Comparison of ENCODE assay signal across 8 cellular contexts in genomic region chr1:112396668-112397025, GRCh38. TPM values are rescaled to one million over a fixed set of nuclear protein-coding genes. Genes with fewer than 3 reads are reported as not detected.
DNase-seq lines count a peak whose midpoint lies in the region; ATAC-seq, FAIRE-seq and TF ChIP-seq lines count a peak whose summit lies in the region.

No MANE protein-coding gene starts in this region.

- WGBS in GM12878 (ENCODE audit: insufficient coverage, insufficient replicate concordance, low lambda C conversion rate, missing lambda C conversion rate) = 0% methylated on average over 9 of the region's 9 CpGs
- WGBS in lower leg skin, 2 donors = 0% methylated on average over 9 of the region's 9 CpGs

- TF ChIP-seq CTCF in GM12878 (IDR thresholded peaks at IDR 0.05 in 2 of 3, conservative IDR thresholded peaks at IDR 0.05 in 1 of 3; ENCODE audit: control insufficient read depth in 2 of 3, extremely low read depth in 1 of 3, insufficient read depth in 1 of 3, low read depth in 3 of 3, low read length in 3 of 3) = no peak
- TF ChIP-seq CTCF in lower leg skin (IDR thresholded peaks at IDR 0.05) = no peak
- no peak for TF ChIP-seq CTCF in upper lobe of right lung (IDR thresholded peaks at IDR 0.05)

- RAD21 ChIA-PET in GM12878 (lab: Charles Lee; ENCODE audit: unreplicated experiment) = interaction anchor here (1.6 to 5.2 kb wide), 6 partner anchors 70 to 319 kb away, joined by 3 to 46 read pairs (median 7); partner anchors contain the start of genes MOV10, PPM1J and RHOC

- no peaks in the 10 kb centered on the region for H3K36me3 ChIP-seq in BLaER1
- no peaks in the 10 kb centered on the region for H3K36me3 ChIP-seq in GM12878 (ENCODE audit: control insufficient read depth in 2 of 2, insufficient read depth in 2 of 2, low read length in 1 of 2)
- H3K36me3 ChIP-seq in upper lobe of right lung = no peaks in the 10 kb centered on the region

- DNase-seq in HT1080 (ENCODE audit: low read depth) (peak; percentile 41), GM12878 (ENCODE audit: low read depth, low spot score) (no peak), lower leg skin (ENCODE audit: low spot score in 2 of 2) (no peak), upper lobe of right lung (no peak), SW 1271 (lab: John Stamatoyannopoulos, UW) (no peak)

- H3K9ac ChIP-seq in BLaER1 (peak overlapping the region; percentile 78), GM12878 (ENCODE audit: control insufficient read depth, insufficient read depth, low read length) (peak overlapping the region; percentile 87)

- POLR2A ChIA-PET in GM12878 (lab: Charles Lee) = interaction anchor here (0.6 to 3.2 kb wide), 8 partner anchors 11 to 318 kb away, joined by 4 to 22 read pairs (median 6); partner anchors contain the start of genes CAPZA1, PPM1J and ST7L

- TF ChIP-seq EP300 in GM12878 (IDR thresholded peaks at IDR 0.05; ENCODE audit: borderline replicate concordance in 1 of 2, control insufficient read depth in 1 of 2, low read depth in 2 of 2, low read length in 2 of 2) = no peak

- no peaks in the 10 kb centered on the region for H3K9me3 ChIP-seq in BLaER1
- no peaks in the 10 kb centered on the region for H3K9me3 ChIP-seq in GM12878 (replicated peaks; ENCODE audit: control insufficient read depth, insufficient read depth, low read length)
- H3K9me3 ChIP-seq in upper lobe of right lung = no peaks in the 10 kb centered on the region

- ATAC-seq in GM12878 (no peak), upper lobe of right lung (no peak), GM18858 (IDR thresholded peaks at IDR 0.05; ENCODE audit: unreplicated experiment) (no peak), HG03039 (IDR thresholded peaks at IDR 0.05; ENCODE audit: unreplicated experiment) (no peak)

- intact Hi-C loops in GM12878 (cut with micrococcal nuclease; ENCODE audit: unreplicated experiment) = no loop called here
- intact Hi-C loops in lower leg skin (cut with DNase I; ENCODE audit: low total_unique reads) = loop anchor here (10.0 kb wide), 1 partner anchor 218 kb away; the partner anchor contains the start of genes CAPZA1 and ST7L
- intact Hi-C loops in upper lobe of right lung (cut with DNase I) = no loop called here

- H3K27me3 ChIP-seq in BLaER1 (no peaks in the 10 kb centered on the region), GM12878 (replicated peaks in 1 of 2; ENCODE audit: control insufficient read depth in 2 of 2, insufficient read depth in 2 of 2, low read length in 1 of 2) (no peaks in the 10 kb centered on the region), upper lobe of right lung (no peaks in the 10 kb centered on the region)

- H3K4me3 ChIP-seq in BLaER1 (peak overlapping the region; percentile 97), GM12878 (peak overlapping the region; percentile 97), lower leg skin (ENCODE audit: low read depth, poor library complexity, severe bottlenecking) (peak overlapping the region; percentile 84), upper lobe of right lung (peak overlapping the region; percentile 91)

- SMC1A ChIA-PET in GM12878 (lab: Charles Lee; ENCODE audit: uncharacterized antibody, unreplicated experiment) = interaction anchor here (1.0 to 1.8 kb wide), 6 partner anchors 9 to 308 kb away, joined by 4 to 6 read pairs (median 5); no protein-coding TSS in a partner anchor

- H4K20me1 ChIP-seq in BLaER1 = peaks cover 17% of the 10 kb centered on the region; the same call in 1 of the 2 replicates
- H4K20me1 ChIP-seq in GM12878 (ENCODE audit: control insufficient read depth, insufficient read depth) = no peaks in the 10 kb centered on the region

- H3K4me2 ChIP-seq in BLaER1 (peak overlapping the region; percentile 91), GM12878 (ENCODE audit: control insufficient read depth, insufficient read depth) (peak overlapping the region; percentile 56)

- BruUV-seq in GM12878 (replicated peaks; lab: Mats Ljungman, UMichigan) = no TSS peak

- H3K4me1 ChIP-seq in BLaER1 (peaks cover 44% of the 10 kb centered on the region), GM12878 (ENCODE audit: control insufficient read depth, insufficient read depth, low read length) (peaks cover 18% of the 10 kb centered on the region), upper lobe of right lung (peaks cover 20% of the 10 kb centered on the region)

- CTCF ChIA-PET in GM12878 (lab: Yijun Ruan, JAX) = interaction anchor here (0.8 to 14.4 kb wide), 6 partner anchors 37 to 311 kb away, joined by 3 to 330 read pairs (median 13); partner anchors contain the start of genes CAPZA1 and ST7L

- peaks cover 52% of the 10 kb centered on the region for H3K79me2 ChIP-seq in GM12878 (ENCODE audit: control insufficient read depth, insufficient read depth, low read length)

- H2AFZ ChIP-seq in GM12878 (ENCODE audit: control insufficient read depth, low read depth, low read length) = peak overlapping the region; percentile 91

- peak; percentile 18 for FAIRE-seq in GM12878 (lab: Jason Lieb, UNC)

- TF ChIP-seq RAD21 in GM12878 (IDR thresholded peaks at IDR 0.05; ENCODE audit: insufficient read depth, low read depth, low read length) = no peak

- peak overlapping the region; percentile 48 for H3K27ac ChIP-seq in BLaER1
- H3K27ac ChIP-seq in GM12878 (ENCODE audit: control insufficient read depth, insufficient read depth) = peak overlapping the region; percentile 78
- peak overlapping the region; percentile 91 for H3K27ac ChIP-seq in upper lobe of right lung

- in situ Hi-C loops in GM12878 (cut with MboI) = loop anchor here (5.0 kb wide), 2 partner anchors 66 to 221 kb away; partner anchors contain the start of genes CAPZA1 and ST7L

- TF ChIP-seq POLR2A in GM12878 (IDR thresholded peaks at IDR 0.05; ENCODE audit: low read depth, low read length) (no peak), lower leg skin (IDR thresholded peaks at IDR 0.05) (no peak)

TF ChIP-seq in GM12878, 131 proteins besides CTCF, POLR2A, EP300 and RAD21 (continues in another document):
- TF ChIP-seq HCFC1 (IDR thresholded peaks at IDR 0.05; ENCODE audit: low read length) (no peak), CREM (IDR thresholded peaks at IDR 0.05; ENCODE audit: low read depth) (no peak), NBN (IDR thresholded peaks at IDR 0.05) (no peak), KDM1A (IDR thresholded peaks at IDR 0.05; ENCODE audit: borderline replicate concordance) (no peak), CBX5 (IDR thresholded peaks at IDR 0.05; ENCODE audit: low read depth) (no peak), CEBPZ (IDR thresholded peaks at IDR 0.05; ENCODE audit: low read depth, low read length) (no peak), ZNF207 (IDR thresholded peaks at IDR 0.05; ENCODE audit: borderline replicate concordance) (no peak), KAT2A (conservative IDR thresholded peaks at IDR 0.05; ENCODE audit: control insufficient read depth, low read depth, low read length) (no peak), SP1 (IDR thresholded peaks at IDR 0.05; ENCODE audit: low read depth, low read length) (no peak), MYC (IDR thresholded peaks at IDR 0.05; ENCODE audit: insufficient read depth, insufficient read length, insufficient replicate concordance, low read length, severe bottlenecking) (no peak), MEF2B (IDR thresholded peaks at IDR 0.05; ENCODE audit: partially characterized antibody, poor library complexity, severe bottlenecking) (no peak), SUPT20H (IDR thresholded peaks at IDR 0.05; ENCODE audit: borderline replicate concordance, control insufficient read depth, low read depth, low read length) (no peak)

RNA-seq across cellular contexts. Expression of gene CTTNBP2NL, which starts 0.6 kb away (rescaled TPM):
- total RNA-seq in HT1080 (2014; rRNA removed; shearing (Covaris generic)) = 8.2 and 8.6 TPM in 2 replicates
- 15.0 and 17.1 TPM in 2 replicates for polyA plus RNA-seq in HT1080 (2015; cell fraction: cytosol; rRNA removed)
- polyA plus RNA-seq in HT1080 (2015; cell fraction: nucleus; rRNA removed) = 25.4 and 26.0 TPM in 2 replicates
- 40.8 and 44.3 TPM in 2 replicates for total RNA-seq in GM12878 (2013; cell fraction: nucleolus; rRNA removed)
- total RNA-seq in GM12878 (2014; rRNA removed) (3.8 and 4.9 TPM in 2 replicates), GM12878 (2014; rRNA removed; fragmentation: Illumina TruSeq; extraction: Trizol) (5.6 and 6.0 TPM in 2 replicates), GM12878 (2021) (10.7 and 11.3 TPM in 2 replicates), lower leg skin (10 to 100 TPM; 53.5 to 66.6 (median 59.6) TPM), upper lobe of right lung (59.4 TPM)
- 1.3 TPM for polyA plus RNA-seq in GM12878 (2011; ENCODE audit: low read depth)
- polyA plus RNA-seq in GM12878 (2011; rRNA removed) (10.5 and 14.0 TPM in 2 replicates), GM12878 (2014; fragmentation: Illumina TruSeq; extraction: Trizol) (5.3 and 6.7 TPM in 2 replicates), GM12878 (2014; fragmentation: Nextera tagmentation; extraction: Ambion mirVana) (1 to 10 TPM; 2.1 to 5.7 TPM), GM12878 (2014; rRNA removed) (3.1 and 3.8 TPM in 2 replicates), GM12878 (2016; fragmentation: Nextera tagmentation; extraction: Ambion mirVana) (1 to 10 TPM; 5.5 to 6.7 TPM)
- 5.5 and 6.0 TPM in 2 replicates for polyA plus RNA-seq in GM12878 (2011; cell fraction: cytosol; rRNA removed)
- 8.7 and 9.3 TPM in 2 replicates for polyA plus RNA-seq in GM12878 (2011; cell fraction: nucleus; rRNA removed)
- polyA plus RNA-seq in GM12878 (2012) = 1.3 and 2.4 TPM in 2 replicates
- 24.1 and 27.1 TPM in 2 replicates for polyA minus RNA-seq in GM12878 (2011; rRNA and poly(A)+ RNA removed)
- 5.7 and 8.7 TPM in 2 replicates for polyA minus RNA-seq in GM12878 (2011; cell fraction: cytosol; rRNA and poly(A)+ RNA removed)
- polyA minus RNA-seq in GM12878 (2011; cell fraction: nucleus; rRNA and poly(A)+ RNA removed) = 16.0 and 23.5 TPM in 2 replicates
